16 cellular contexts compared by ENCODE assay signal in genomic region chr19:8557637-8558238, GRCh38. TPM values are rescaled to one million over a fixed set of nuclear protein-coding genes. Genes with fewer than 3 reads are reported as not detected.
A peak's percentile ranks its signal among the peaks of the same experiment; 100 is the strongest.
DNase-seq lines count a peak whose midpoint lies in the region; ATAC-seq and TF ChIP-seq lines count a peak whose summit lies in the region.
"Had no signal": no experiment of that assay in that cellular context is flagged by ENCODE, and none has a peak within 500 bp of the region (broad histone marks: within the 10 kb centered on the region; RNA-seq: fewer than 3 reads in every experiment).

No MANE protein-coding gene starts in this region.

- no peak for TF ChIP-seq CTCF in right atrium auricular region (IDR thresholded peaks at IDR 0.05)
- TF ChIP-seq CTCF in upper lobe of left lung (IDR thresholded peaks at IDR 0.05), result no peak
- TF ChIP-seq CTCF in GM10248 (IDR thresholded peaks at IDR 0.05; ENCODE audit: control extremely low read depth, extremely low read depth, low read depth, missing control alignments), result no peak

- intact Hi-C loops in Right ventricle myocardium inferior (cut with DNase I), result no loop called here

- H3K4me1 ChIP-seq in right atrium auricular region (no peaks in the 10 kb centered on the region), upper lobe of left lung (peaks cover 0 to 3% (median 2%) of the 10 kb centered on the region in 4 donors)

- peaks cover 8% of the 10 kb centered on the region for H3K36me3 Mint-ChIP-seq in T-helper 17 cell (ENCODE audit: low read depth)

- H3K36me3 ChIP-seq in right atrium auricular region (no peaks in the 10 kb centered on the region), upper lobe of left lung (peaks cover 0 to 9% (median 3%) of the 10 kb centered on the region in 4 donors)

- H3K4me3 ChIP-seq in right atrium auricular region (no peak overlapping the region), upper lobe of left lung (no peak overlapping the region)
- H3K4me3 ChIP-seq: PC-9 had no signal

- H3K9me3 ChIP-seq in right atrium auricular region (no peaks in the 10 kb centered on the region), T-helper 17 cell (ENCODE audit: control insufficient read depth, low read length, poor library complexity, severe bottlenecking) (no peaks in the 10 kb centered on the region), upper lobe of left lung (no peaks in the 10 kb centered on the region)

- H3K4me3 Mint-ChIP-seq in T-helper 17 cell, result peak overlapping the region; percentile 3

- H3K27me3 ChIP-seq in right atrium auricular region, result no peaks in the 10 kb centered on the region
- no peaks in the 10 kb centered on the region for H3K27me3 ChIP-seq in upper lobe of left lung

- peak overlapping the region; percentile 90 for H3K27ac Mint-ChIP-seq in T-helper 17 cell
- H3K27ac Mint-ChIP-seq: progenitor cell of endocrine pancreas had no signal

- peaks cover 29% of the 10 kb centered on the region for H3K4me1 Mint-ChIP-seq in T-helper 17 cell

- H3K27ac ChIP-seq in right atrium auricular region (no peak overlapping the region), upper lobe of left lung (no peak overlapping the region)
- H3K27ac ChIP-seq: PC-9 had no signal

- CTCF ChIA-PET in GM10248 (lab: Yijun Ruan, JAX), result interaction anchor here (4.5 kb wide), 1 partner anchor 22 kb away, joined by 34 read pairs; the partner anchor contains the start of gene MYO1F

- TF ChIP-seq POLR2A in upper lobe of left lung (IDR thresholded peaks at IDR 0.05), result no peak

- POLR2A ChIA-PET in GM10248 (lab: Yijun Ruan, JAX), result no interaction called here

- ATAC-seq in Right ventricle myocardium inferior, result peak; percentile 20
- no peak for ATAC-seq in T-helper 17 cell
- ATAC-seq in upper lobe of left lung (ENCODE audit: low FRiP score in 2 of 2), result peak; percentile 62 to 63
- ATAC-seq in HG03108 (IDR thresholded peaks at IDR 0.05; ENCODE audit: unreplicated experiment), result no peak

- WGBS in upper lobe of left lung, 2 donors, result 81 to 83% methylated on average over 6 of the region's 6 CpGs

- H3K27me3 Mint-ChIP-seq in T-helper 17 cell, result no peaks in the 10 kb centered on the region
- H3K27me3 Mint-ChIP-seq: progenitor cell of endocrine pancreas had no signal

- DNase-seq in Right ventricle myocardium inferior (ENCODE audit: missing footprints) (peak; percentile 62), right atrium auricular region (ENCODE audit: low spot score) (no peak), T-helper 17 cell (no peak), islet precursor cell (peak; percentile 72), upper lobe of left lung (no peak), GM10248 (ENCODE audit: extremely low spot score) (no peak), NCI-H345 (lab: John Stamatoyannopoulos, UW) (no peak)
- DNase-seq: anterior cingulate cortex, KG1, NCI-H1694, NCI-H524, PC-9 had no signal

- no peak for TF ChIP-seq EP300 in upper lobe of left lung (IDR thresholded peaks at IDR 0.05)

RNA-seq across cellular contexts. Expression of gene MYO1F, which starts 19.5 kb away (rescaled TPM):
- total RNA-seq in Right ventricle myocardium inferior, result 9.3 TPM
- 10 to 100 TPM in 1 of 2 donors, 1 to 10 TPM in 1; 4.4 to 10.8 TPM for total RNA-seq in right atrium auricular region
- total RNA-seq in T-helper 17 cell, result 100 to 1,000 TPM; 270 to 305 TPM
- 100 to 1,000 TPM in 4 of 6 donors, 10 to 100 TPM in 2; 47.3 to 246 (median 127) TPM for total RNA-seq in upper lobe of left lung

RNA-seq across cellular contexts. Expression of gene ZNF414, which starts 43.8 kb away (rescaled TPM):
- 9.8 TPM for total RNA-seq in Right ventricle myocardium inferior
- total RNA-seq in right atrium auricular region, result 10 to 100 TPM in 1 of 2 donors, 1 to 10 TPM in 1; 8.2 to 13.5 TPM
- total RNA-seq in T-helper 17 cell, result 10 to 100 TPM; 45.1 to 46.2 TPM
- 10 to 100 TPM; 10.5 to 39.8 (median 25.4) TPM for total RNA-seq in upper lobe of left lung

RNA-seq across cellular contexts. Expression of gene ADAMTS10, which starts 52.8 kb away (rescaled TPM):
- total RNA-seq in Right ventricle myocardium inferior (10.0 TPM), right atrium auricular region (10 to 100 TPM; 13.1 to 14.9 TPM), T-helper 17 cell (10 to 100 TPM; 24.0 to 33.1 TPM), upper lobe of left lung (100 to 1,000 TPM in 1 of 6 donors, 10 to 100 TPM in 5; 11.9 to 103 (median 19.8) TPM)
- total RNA-seq: PC-9 had no signal

RNA-seq across cellular contexts. Expression of gene PRAM1, which starts 55.3 kb away (rescaled TPM):
- total RNA-seq in Right ventricle myocardium inferior (0.78 TPM), right atrium auricular region (under 1 TPM; 0.19 to 0.79 TPM), T-helper 17 cell (1 to 10 TPM; 5.2 to 7.4 TPM), upper lobe of left lung (10 to 100 TPM in 4 of 6 donors, 1 to 10 TPM in 2; 8.7 to 66.0 (median 36.4) TPM)
- total RNA-seq: dermis microvascular lymphatic vessel endothelial cell, lung microvascular endothelial cell had no signal

Comparison
In these comparisons a context has a peak if more than half of its experiments do, and no peak if none do; other contexts are left out.
1. DNase-seq: peak in Right ventricle myocardium inferior (single experiment) and islet precursor cell (single experiment); none in right atrium auricular region (single experiment), T-helper 17 cell (0 of 3), upper lobe of left lung (0 of 2), GM10248 (single experiment) and NCI-H345 (single experiment).
2. ATAC-seq: peak in Right ventricle myocardium inferior (single experiment) and upper lobe of left lung (2 of 2); none in T-helper 17 cell (single experiment) and HG03108 (single experiment).